ENCODE assay signal across 21 cellular contexts in genomic region chr2:177682768-177683472, GRCh38.
DNase-seq lines count a peak whose midpoint lies in the region; ATAC-seq, FAIRE-seq and TF ChIP-seq lines count a peak whose summit lies in the region.
"Had no signal": no experiment of that assay in that cellular context is flagged by ENCODE, and none has a peak within 500 bp of the region (broad histone marks: within the 10 kb centered on the region; RNA-seq: fewer than 3 reads in every experiment).

No MANE protein-coding gene starts in this region.

- H3K79me2 ChIP-seq in K562 (ENCODE audit: control insufficient read depth, insufficient read depth, low read length) (no peaks in the 10 kb centered on the region), mesendoderm (ENCODE audit: control insufficient read depth, insufficient read depth, low read length) (no peaks in the 10 kb centered on the region)

- BruUV-seq in K562 (replicated peaks; lab: Mats Ljungman, UMichigan): no TSS peak

- H3K4me3 ChIP-seq in K562 (no peak overlapping the region), mesendoderm (ENCODE audit: low read length) (no peak overlapping the region)
- H3K4me3 ChIP-seq: A549; BLaER1 treated with 17β-estradiol and CSF1 and Interleukin-3, amounts not matched to agents 10 nM and 100 nM had no signal

- peak; percentile 85 for TF ChIP-seq EP300 in K562 (IDR thresholded peaks at IDR 0.05; ENCODE audit: low read length)

- H3K23ac ChIP-seq in mesendoderm (ENCODE audit: low read length): no peak overlapping the region

- no peaks in the 10 kb centered on the region for H3K79me1 ChIP-seq in mesendoderm (ENCODE audit: low read length)

- H3K27ac ChIP-seq in K562 (ENCODE audit: extremely low read depth, low read depth, low read length) (peak overlapping the region; percentile 56; the same call in 1 of the 3 replicates), mesendoderm (ENCODE audit: low read depth, low read length) (no peak overlapping the region)
- H3K27ac ChIP-seq: A549; BLaER1 treated with 17β-estradiol and CSF1 and Interleukin-3, amounts not matched to agents 10 nM and 100 nM had no signal

- WGBS in K562 (ENCODE audit: insufficient coverage, low coverage, missing lambda C conversion rate): 28% methylated on average over 4 of the region's 4 CpGs
- no CpG with 5 or more reads among the region's 4 CpGs for WGBS in mesendoderm (ENCODE audit: extremely low coverage, insufficient coverage, low lambda C conversion rate)

- peak; percentile 67 for FAIRE-seq in K562 (lab: Jason Lieb, UNC)
- FAIRE-seq: A549, D721Med, GM12892, H54 had no signal

- CTCF ChIA-PET in K562 (lab: Yijun Ruan, JAX; ENCODE audit: low intra/inter-chr PET ratio): interaction anchor here (0.8 kb wide), 1 partner anchor 30 kb away, joined by 3 read pairs; no protein-coding TSS in a partner anchor

- H3K4me2 ChIP-seq in K562 (ENCODE audit: insufficient read depth, low read length) (peak overlapping the region; percentile 42; the same call in 1 of the 2 replicates), mesendoderm (ENCODE audit: low read length) (no peak overlapping the region)
- H3K4me2 ChIP-seq: A549; BLaER1 treated with 17β-estradiol and CSF1 and Interleukin-3, amounts not matched to agents 10 nM and 100 nM had no signal

- no peak overlapping the region for H4K8ac ChIP-seq in mesendoderm (ENCODE audit: low read depth, low read length)

- H2BK15ac ChIP-seq in mesendoderm (replicated peaks; ENCODE audit: low read depth): no peak overlapping the region

- no peaks in the 10 kb centered on the region for H4K20me1 ChIP-seq in K562 (replicated peaks; ENCODE audit: control insufficient read depth, insufficient read depth, low read length)
- H4K20me1 ChIP-seq: BLaER1 treated with 17β-estradiol and CSF1 and Interleukin-3, amounts not matched to agents 10 nM and 100 nM had no signal

- no peak for TF ChIP-seq POLR2A in K562 (conservative IDR thresholded peaks at IDR 0.05)

- H3K56ac ChIP-seq in mesendoderm (ENCODE audit: low read length): no peak overlapping the region

- H3K9me3 ChIP-seq in K562 (replicated peaks; ENCODE audit: control insufficient read depth, insufficient read depth, low read depth, low read length): no peaks in the 10 kb centered on the region
- H3K9me3 ChIP-seq: A549; BE2C; BLaER1 treated with 17β-estradiol and CSF1 and Interleukin-3, amounts not matched to agents 10 nM and 100 nM had no signal

- no peak overlapping the region for H2BK5ac ChIP-seq in mesendoderm (ENCODE audit: low read length)

- H3K27me3 ChIP-seq in K562 (ENCODE audit: control insufficient read depth in 2 of 2, insufficient read depth in 2 of 2, low read length in 2 of 2): no peaks in the 10 kb centered on the region
- H3K27me3 ChIP-seq in mesendoderm (ENCODE audit: insufficient read depth, low read length, poor library complexity): no peaks in the 10 kb centered on the region
- H3K27me3 ChIP-seq: BE2C; BLaER1 treated with 17β-estradiol and CSF1 and Interleukin-3, amounts not matched to agents 10 nM and 100 nM had no signal

- H3K18ac ChIP-seq in mesendoderm (ENCODE audit: low read length): peak overlapping the region; percentile 56

- peak; percentile 47 for DNase-seq in G401 (ENCODE audit: low spot score)
- peak in 2 of 4 experiments; percentile 40 to 48 for DNase-seq in K562 (ENCODE audit: extremely low read depth in 1 of 4, low spot score in 3 of 4)
- DNase-seq in mesendoderm: no peak
- DNase-seq in activated T-cell treated with anti-CD3 and anti-CD28 coated beads, Interleukin-2, amount 50 U/mL, for 48 hours: no peak
- DNase-seq in NCI-H748 treated with DMSO at 0.1 percent for 48 hours (lab: John Stamatoyannopoulos, UW): no peak
- no peak for DNase-seq in EL
- DNase-seq: 8988T; ACHN; AML-193; BE2C; CD4-positive, alpha-beta T cell; CD8-positive, alpha-beta memory T cell; DMS 273 treated with DMSO at 0.1 percent for 48 hours; DMS79; GOT3; HCEC 1CT had no signal

- POLR2A ChIA-PET in K562 (lab: Yijun Ruan, JAX): no interaction called here

- H2AK5ac ChIP-seq in mesendoderm (ENCODE audit: low read length): no peak overlapping the region

- H3K4ac ChIP-seq in mesendoderm (ENCODE audit: low read depth, low read length): no peak overlapping the region

- H3K9ac ChIP-seq in K562 (ENCODE audit: insufficient read depth in 1 of 2, low read depth in 2 of 2, low read length in 2 of 2): no peak overlapping the region
- H3K9ac ChIP-seq in mesendoderm (ENCODE audit: low read length): no peak overlapping the region
- H3K9ac ChIP-seq: BLaER1 treated with 17β-estradiol and CSF1 and Interleukin-3, amounts not matched to agents 10 nM and 100 nM had no signal

- peak overlapping the region; percentile 54 for H2BK120ac ChIP-seq in mesendoderm (ENCODE audit: low read depth, low read length)

- no peak for TF ChIP-seq RAD21 in K562 (CRISPR knock-in tag; conservative IDR thresholded peaks at IDR 0.05 in 1 of 2, IDR thresholded peaks at IDR 0.05 in 1 of 2)

- peak overlapping the region; percentile 85 for H2AFZ ChIP-seq in K562 (ENCODE audit: low read depth, low read length)

- ATAC-seq in K562: peak; percentile 71
- ATAC-seq: A549 had no signal

- H3K4me1 ChIP-seq in K562 (replicated peaks in 1 of 2; ENCODE audit: control insufficient read depth in 2 of 2, insufficient read depth in 2 of 2, low read length in 2 of 2): peaks cover 12 to 43% of the 10 kb centered on the region in 2 experiments
- peaks cover 12% of the 10 kb centered on the region for H3K4me1 ChIP-seq in mesendoderm (ENCODE audit: control insufficient read depth, low read depth, low read length)
- H3K4me1 ChIP-seq: A549 had no signal

- no peaks in the 10 kb centered on the region for H3K36me3 ChIP-seq in K562 (ENCODE audit: control insufficient read depth, insufficient read depth, low read length)
- no peaks in the 10 kb centered on the region for H3K36me3 ChIP-seq in mesendoderm (ENCODE audit: control insufficient read depth, insufficient read depth, low read length)
- H3K36me3 ChIP-seq: BE2C; BLaER1 treated with 17β-estradiol and CSF1 and Interleukin-3, amounts not matched to agents 10 nM and 100 nM had no signal

- intact Hi-C loops in K562 (cut with micrococcal nuclease): no loop called here

- in situ Hi-C loops in G401 (cut with HindIII; ENCODE audit: low sequenced_read_pairs): no loop called here
- in situ Hi-C loops in K562 (cut with MboI): no loop called here

- H3K9me1 ChIP-seq in K562 (ENCODE audit: control insufficient read depth, insufficient read depth, low read length): no peaks in the 10 kb centered on the region

- no peak overlapping the region for H4K5ac ChIP-seq in mesendoderm (ENCODE audit: low read length)

- TF ChIP-seq CTCF in K562 (IDR thresholded peaks at IDR 0.05 in 2 of 3, conservative IDR thresholded peaks at IDR 0.05 in 1 of 3; ENCODE audit: insufficient read depth in 2 of 3, low read depth in 1 of 3, low read length in 3 of 3): no peak

TF ChIP-seq in K562, 482 proteins besides CTCF, POLR2A, EP300 and RAD21 (continues in another document):
- TF ChIP-seq NKRF (IDR thresholded peaks at IDR 0.05; ENCODE audit: borderline replicate concordance) (no peak), BRF2 (IDR thresholded peaks at IDR 0.05; ENCODE audit: borderline replicate concordance, insufficient read depth, insufficient read length) (no peak), FOXA3 (CRISPR knock-in tag; conservative IDR thresholded peaks at IDR 0.05 in 1 of 2, IDR thresholded peaks at IDR 0.05 in 1 of 2) (no peak), ELF4 (CRISPR knock-in tag; IDR thresholded peaks at IDR 0.05) (no peak), SNAPC5 (CRISPR knock-in tag; IDR thresholded peaks at IDR 0.05) (no peak), ZNF589 (CRISPR knock-in tag; IDR thresholded peaks at IDR 0.05; ENCODE audit: low read depth) (peak; percentile 82; the same call in 1 of the 2 replicates), XRCC3 (IDR thresholded peaks at IDR 0.05) (no peak), POLR3A (IDR thresholded peaks at IDR 0.05; ENCODE audit: borderline replicate concordance, extremely low read depth, insufficient read depth, insufficient read length) (no peak), TEAD4 (IDR thresholded peaks at IDR 0.05; ENCODE audit: low read length) (no peak), TEAD4 (CRISPR knock-in tag; IDR thresholded peaks at IDR 0.05; ENCODE audit: borderline replicate concordance) (no peak), NFATC3 (IDR thresholded peaks at IDR 0.05) (no peak), HNRNPL (IDR thresholded peaks at IDR 0.05; ENCODE audit: low read depth, low read length) (no peak)
